9 cellular contexts compared by ENCODE assay signal in genomic region chr4:7713757-7714156, GRCh38.
"Had no signal": no experiment of that assay in that cellular context is flagged by ENCODE, and none has a peak within 500 bp of the region (broad histone marks: within the 10 kb centered on the region; RNA-seq: fewer than 3 reads in every experiment).

No MANE protein-coding gene starts in this region.

- H3K9me3 ChIP-seq: HAP-1 had no signal

- FAIRE-seq: HTR-8/SVneo, K562 had no signal

- H3K27ac ChIP-seq: HL-60 had no signal

- H3K36me3 ChIP-seq: HAP-1 had no signal

- H3K4me2 ChIP-seq: GM23338 had no signal

- ATAC-seq: HCT116, K562 had no signal

- H3K4me1 ChIP-seq: HAP-1 had no signal

- H3K4me3 ChIP-seq: GM23338, HAP-1, K562 had no signal

- H2AFZ ChIP-seq: GM23338 had no signal

- DNase-seq: HFFc6, IMR-90, KG1 had no signal
